20 cellular contexts compared by ENCODE assay signal in genomic region chr5:137792291-137792690, GRCh38. TPM values are rescaled to one million over a fixed set of nuclear protein-coding genes. Genes with fewer than 3 reads are reported as not detected.
DNase-seq lines count a peak whose midpoint lies in the region; ATAC-seq lines count a peak whose summit lies in the region.
"Had no signal": no experiment of that assay in that cellular context is flagged by ENCODE, and none has a peak within 500 bp of the region (broad histone marks: within the 10 kb centered on the region; RNA-seq: fewer than 3 reads in every experiment).

No MANE protein-coding gene starts in this region.

- H3K9me3 ChIP-seq in T-helper 17 cell (ENCODE audit: control insufficient read depth, low read length, poor library complexity, severe bottlenecking) = no peaks in the 10 kb centered on the region
- H3K9me3 ChIP-seq: MG63, neutrophil, tibial nerve had no signal

- H3K27me3 Mint-ChIP-seq in stimulated activated naive B cell treated with anti-CD40 and anti-IgM and Interleukin-4, amounts not matched to agents 10 μg/mL and 1 μg/mL and 100 μg/mL, for 72 hours = no peaks in the 10 kb centered on the region
- no peaks in the 10 kb centered on the region for H3K27me3 Mint-ChIP-seq in T-helper 17 cell
- no peaks in the 10 kb centered on the region for H3K27me3 Mint-ChIP-seq in stimulated activated memory B cell treated with anti-CD40 and anti-IgM and Interleukin-4, amounts not matched to agents 10 μg/mL and 1 μg/mL and 100 μg/mL, for 72 hours

- no peaks in the 10 kb centered on the region for H3K9me3 Mint-ChIP-seq in stimulated activated naive B cell treated with anti-CD40 and anti-IgM and Interleukin-4, amounts not matched to agents 10 μg/mL and 1 μg/mL and 100 μg/mL, for 72 hours
- peaks cover 3% of the 10 kb centered on the region for H3K9me3 Mint-ChIP-seq in stimulated activated memory B cell treated with anti-CD40 and anti-IgM and Interleukin-4, amounts not matched to agents 10 μg/mL and 1 μg/mL and 100 μg/mL, for 72 hours
- H3K9me3 Mint-ChIP-seq: HFFc6; T-helper 1 cell treated with Interleukin-12 subunit alpha and Interleukin-12 subunit beta and Interleukin-4 antibody, amounts not matched to agents 30 μg/mL and 1 μg/mL, for 36 hours had no signal

- no peak overlapping the region for H3K27ac Mint-ChIP-seq in stimulated activated naive B cell treated with anti-CD40 and anti-IgM and Interleukin-4, amounts not matched to agents 10 μg/mL and 1 μg/mL and 100 μg/mL, for 72 hours
- H3K27ac Mint-ChIP-seq in T-helper 17 cell = no peak overlapping the region
- no peak overlapping the region for H3K27ac Mint-ChIP-seq in stimulated activated memory B cell treated with anti-CD40 and anti-IgM and Interleukin-4, amounts not matched to agents 10 μg/mL and 1 μg/mL and 100 μg/mL, for 72 hours
- H3K27ac Mint-ChIP-seq: HFFc6; T-helper 1 cell treated with Interleukin-12 subunit alpha and Interleukin-12 subunit beta and Interleukin-4 antibody, amounts not matched to agents 30 μg/mL and 1 μg/mL, for 36 hours had no signal

- peaks cover 3 to 8% of the 10 kb centered on the region in 2 donors for H3K36me3 Mint-ChIP-seq in stimulated activated naive B cell treated with anti-CD40 and anti-IgM and Interleukin-4, amounts not matched to agents 10 μg/mL and 1 μg/mL and 100 μg/mL, for 72 hours
- H3K36me3 Mint-ChIP-seq in T-helper 17 cell (ENCODE audit: low read depth) = no peaks in the 10 kb centered on the region
- H3K36me3 Mint-ChIP-seq in stimulated activated memory B cell treated with anti-CD40 and anti-IgM and Interleukin-4, amounts not matched to agents 10 μg/mL and 1 μg/mL and 100 μg/mL, for 72 hours = no peaks in the 10 kb centered on the region

- no peak overlapping the region for H3K4me3 Mint-ChIP-seq in stimulated activated naive B cell treated with anti-CD40 and anti-IgM and Interleukin-4, amounts not matched to agents 10 μg/mL and 1 μg/mL and 100 μg/mL, for 72 hours
- H3K4me3 Mint-ChIP-seq in T-helper 17 cell = no peak overlapping the region
- no peak overlapping the region for H3K4me3 Mint-ChIP-seq in stimulated activated memory B cell treated with anti-CD40 and anti-IgM and Interleukin-4, amounts not matched to agents 10 μg/mL and 1 μg/mL and 100 μg/mL, for 72 hours
- H3K4me3 Mint-ChIP-seq: HFFc6; T-helper 1 cell treated with Interleukin-12 subunit alpha and Interleukin-12 subunit beta and Interleukin-4 antibody, amounts not matched to agents 30 μg/mL and 1 μg/mL, for 36 hours had no signal

- peak; percentile 40 for DNase-seq in glomerular visceral epithelial cell (ENCODE audit: extremely low spot score)
- no peak for DNase-seq in stimulated activated naive B cell treated with anti-CD40 and anti-IgM and Interleukin-4, amounts not matched to agents 10 μg/mL and 1 μg/mL and 100 μg/mL, for 72 hours
- no peak for DNase-seq in NCI-H1417 (lab: John Stamatoyannopoulos, UW)
- no peak for DNase-seq in T-helper 17 cell
- DNase-seq: amygdala, foreskin keratinocyte, HFFc6, IMR-90, left ventricle myocardium superior, MG63, NCI-H774, OCI-M1, retina, SIG-M5 had no signal

- ATAC-seq in GM18909 (IDR thresholded peaks at IDR 0.05; ENCODE audit: poor library complexity, unreplicated experiment) (peak; percentile 60), HG03139 (IDR thresholded peaks at IDR 0.05; ENCODE audit: unreplicated experiment) (peak; percentile 76), T-helper 17 cell (no peak)
- peak; percentile 41 to 62 for ATAC-seq in stimulated activated naive B cell treated with anti-CD40 and anti-IgM and Interleukin-4, amounts not matched to agents 10 μg/mL and 1 μg/mL and 100 μg/mL, for 72 hours (replicated peaks)
- no peak for ATAC-seq in stimulated activated memory B cell treated with anti-CD40 and anti-IgM and Interleukin-4, amounts not matched to agents 10 μg/mL and 1 μg/mL and 100 μg/mL, for 72 hours
- ATAC-seq: foreskin keratinocyte, left ventricle myocardium superior had no signal

- peaks cover 5 to 7% of the 10 kb centered on the region in 2 donors for H3K4me1 Mint-ChIP-seq in stimulated activated naive B cell treated with anti-CD40 and anti-IgM and Interleukin-4, amounts not matched to agents 10 μg/mL and 1 μg/mL and 100 μg/mL, for 72 hours
- H3K4me1 Mint-ChIP-seq in T-helper 17 cell = no peaks in the 10 kb centered on the region
- peaks cover 7% of the 10 kb centered on the region for H3K4me1 Mint-ChIP-seq in stimulated activated memory B cell treated with anti-CD40 and anti-IgM and Interleukin-4, amounts not matched to agents 10 μg/mL and 1 μg/mL and 100 μg/mL, for 72 hours

RNA-seq across cellular contexts. Expression of gene HNRNPA0, which starts 38.1 kb away (rescaled TPM):
- total RNA-seq in T-helper 17 cell = 10 to 100 TPM; 37.6 to 38.4 TPM

RNA-seq across cellular contexts. Expression of gene KLHL3, which starts 56.4 kb away (rescaled TPM):
- 10 to 100 TPM; 17.5 to 24.6 TPM for total RNA-seq in T-helper 17 cell

Comparison
In these comparisons a context has a peak if more than half of its experiments do, and no peak if none do; other contexts are left out.
1. ATAC-seq: peak in GM18909 (single experiment), HG03139 (single experiment) and stimulated activated naive B cell treated with anti-CD40 and anti-IgM and Interleukin-4, amounts not matched to agents 10 μg/mL and 1 μg/mL and 100 μg/mL, for 72 hours (2 of 2); none in T-helper 17 cell (single experiment) and stimulated activated memory B cell treated with anti-CD40 and anti-IgM and Interleukin-4, amounts not matched to agents 10 μg/mL and 1 μg/mL and 100 μg/mL, for 72 hours (single experiment).